1 cellular context compared by ENCODE assay signal in the genomic region with DNA sequence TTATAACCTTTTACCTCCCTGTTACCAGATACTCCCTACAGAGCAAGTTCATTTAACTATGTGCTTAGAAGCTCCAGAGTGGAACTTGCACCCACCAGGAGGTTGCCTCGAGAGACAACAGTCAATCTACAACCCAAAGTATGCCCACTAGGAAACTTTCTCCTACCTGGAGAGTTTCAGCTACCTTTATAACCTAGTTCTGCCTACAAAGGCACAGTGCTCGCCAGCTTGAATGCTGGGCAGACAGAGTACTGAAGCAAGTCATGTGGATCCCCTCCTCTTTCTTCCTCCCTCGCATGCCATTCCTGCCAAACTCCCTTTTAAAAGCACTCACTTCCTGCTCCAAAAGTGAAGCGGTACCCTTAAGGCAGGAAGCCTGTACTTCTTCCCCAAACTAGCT.
TF ChIP-seq lines count a peak whose summit lies in the region.

No MANE protein-coding gene starts in this region.

TF ChIP-seq in H1, 55 proteins besides CTCF, POLR2A, EP300 and RAD21 (continued from another document):
- TF ChIP-seq, protein P1, sequence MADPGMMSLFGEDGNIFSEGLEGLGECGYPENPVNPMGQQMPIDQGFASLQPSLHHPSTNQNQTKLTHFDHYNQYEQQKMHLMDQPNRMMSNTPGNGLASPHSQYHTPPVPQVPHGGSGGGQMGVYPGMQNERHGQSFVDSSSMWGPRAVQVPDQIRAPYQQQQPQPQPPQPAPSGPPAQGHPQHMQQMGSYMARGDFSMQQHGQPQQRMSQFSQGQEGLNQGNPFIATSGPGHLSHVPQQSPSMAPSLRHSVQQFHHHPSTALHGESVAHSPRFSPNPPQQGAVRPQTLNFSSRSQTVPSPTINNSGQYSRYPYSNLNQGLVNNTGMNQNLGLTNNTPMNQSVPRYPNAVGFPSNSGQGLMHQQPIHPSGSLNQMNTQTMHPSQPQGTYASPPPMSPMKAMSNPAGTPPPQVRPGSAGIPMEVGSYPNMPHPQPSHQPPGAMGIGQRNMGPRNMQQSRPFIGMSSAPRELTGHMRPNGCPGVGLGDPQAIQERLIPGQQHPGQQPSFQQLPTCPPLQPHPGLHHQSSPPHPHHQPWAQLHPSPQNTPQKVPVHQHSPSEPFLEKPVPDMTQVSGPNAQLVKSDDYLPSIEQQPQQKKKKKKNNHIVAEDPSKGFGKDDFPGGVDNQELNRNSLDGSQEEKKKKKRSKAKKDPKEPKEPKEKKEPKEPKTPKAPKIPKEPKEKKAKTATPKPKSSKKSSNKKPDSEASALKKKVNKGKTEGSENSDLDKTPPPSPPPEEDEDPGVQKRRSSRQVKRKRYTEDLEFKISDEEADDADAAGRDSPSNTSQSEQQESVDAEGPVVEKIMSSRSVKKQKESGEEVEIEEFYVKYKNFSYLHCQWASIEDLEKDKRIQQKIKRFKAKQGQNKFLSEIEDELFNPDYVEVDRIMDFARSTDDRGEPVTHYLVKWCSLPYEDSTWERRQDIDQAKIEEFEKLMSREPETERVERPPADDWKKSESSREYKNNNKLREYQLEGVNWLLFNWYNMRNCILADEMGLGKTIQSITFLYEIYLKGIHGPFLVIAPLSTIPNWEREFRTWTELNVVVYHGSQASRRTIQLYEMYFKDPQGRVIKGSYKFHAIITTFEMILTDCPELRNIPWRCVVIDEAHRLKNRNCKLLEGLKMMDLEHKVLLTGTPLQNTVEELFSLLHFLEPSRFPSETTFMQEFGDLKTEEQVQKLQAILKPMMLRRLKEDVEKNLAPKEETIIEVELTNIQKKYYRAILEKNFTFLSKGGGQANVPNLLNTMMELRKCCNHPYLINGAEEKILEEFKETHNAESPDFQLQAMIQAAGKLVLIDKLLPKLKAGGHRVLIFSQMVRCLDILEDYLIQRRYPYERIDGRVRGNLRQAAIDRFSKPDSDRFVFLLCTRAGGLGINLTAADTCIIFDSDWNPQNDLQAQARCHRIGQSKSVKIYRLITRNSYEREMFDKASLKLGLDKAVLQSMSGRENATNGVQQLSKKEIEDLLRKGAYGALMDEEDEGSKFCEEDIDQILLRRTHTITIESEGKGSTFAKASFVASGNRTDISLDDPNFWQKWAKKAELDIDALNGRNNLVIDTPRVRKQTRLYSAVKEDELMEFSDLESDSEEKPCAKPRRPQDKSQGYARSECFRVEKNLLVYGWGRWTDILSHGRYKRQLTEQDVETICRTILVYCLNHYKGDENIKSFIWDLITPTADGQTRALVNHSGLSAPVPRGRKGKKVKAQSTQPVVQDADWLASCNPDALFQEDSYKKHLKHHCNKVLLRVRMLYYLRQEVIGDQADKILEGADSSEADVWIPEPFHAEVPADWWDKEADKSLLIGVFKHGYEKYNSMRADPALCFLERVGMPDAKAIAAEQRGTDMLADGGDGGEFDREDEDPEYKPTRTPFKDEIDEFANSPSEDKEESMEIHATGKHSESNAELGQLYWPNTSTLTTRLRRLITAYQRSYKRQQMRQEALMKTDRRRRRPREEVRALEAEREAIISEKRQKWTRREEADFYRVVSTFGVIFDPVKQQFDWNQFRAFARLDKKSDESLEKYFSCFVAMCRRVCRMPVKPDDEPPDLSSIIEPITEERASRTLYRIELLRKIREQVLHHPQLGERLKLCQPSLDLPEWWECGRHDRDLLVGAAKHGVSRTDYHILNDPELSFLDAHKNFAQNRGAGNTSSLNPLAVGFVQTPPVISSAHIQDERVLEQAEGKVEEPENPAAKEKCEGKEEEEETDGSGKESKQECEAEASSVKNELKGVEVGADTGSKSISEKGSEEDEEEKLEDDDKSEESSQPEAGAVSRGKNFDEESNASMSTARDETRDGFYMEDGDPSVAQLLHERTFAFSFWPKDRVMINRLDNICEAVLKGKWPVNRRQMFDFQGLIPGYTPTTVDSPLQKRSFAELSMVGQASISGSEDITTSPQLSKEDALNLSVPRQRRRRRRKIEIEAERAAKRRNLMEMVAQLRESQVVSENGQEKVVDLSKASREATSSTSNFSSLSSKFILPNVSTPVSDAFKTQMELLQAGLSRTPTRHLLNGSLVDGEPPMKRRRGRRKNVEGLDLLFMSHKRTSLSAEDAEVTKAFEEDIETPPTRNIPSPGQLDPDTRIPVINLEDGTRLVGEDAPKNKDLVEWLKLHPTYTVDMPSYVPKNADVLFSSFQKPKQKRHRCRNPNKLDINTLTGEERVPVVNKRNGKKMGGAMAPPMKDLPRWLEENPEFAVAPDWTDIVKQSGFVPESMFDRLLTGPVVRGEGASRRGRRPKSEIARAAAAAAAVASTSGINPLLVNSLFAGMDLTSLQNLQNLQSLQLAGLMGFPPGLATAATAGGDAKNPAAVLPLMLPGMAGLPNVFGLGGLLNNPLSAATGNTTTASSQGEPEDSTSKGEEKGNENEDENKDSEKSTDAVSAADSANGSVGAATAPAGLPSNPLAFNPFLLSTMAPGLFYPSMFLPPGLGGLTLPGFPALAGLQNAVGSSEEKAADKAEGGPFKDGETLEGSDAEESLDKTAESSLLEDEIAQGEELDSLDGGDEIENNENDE (IDR thresholded peaks at IDR 0.05; ENCODE audit: insufficient replicate concordance, low read length) = peak; percentile 80
- TF ChIP-seq, protein P2, sequence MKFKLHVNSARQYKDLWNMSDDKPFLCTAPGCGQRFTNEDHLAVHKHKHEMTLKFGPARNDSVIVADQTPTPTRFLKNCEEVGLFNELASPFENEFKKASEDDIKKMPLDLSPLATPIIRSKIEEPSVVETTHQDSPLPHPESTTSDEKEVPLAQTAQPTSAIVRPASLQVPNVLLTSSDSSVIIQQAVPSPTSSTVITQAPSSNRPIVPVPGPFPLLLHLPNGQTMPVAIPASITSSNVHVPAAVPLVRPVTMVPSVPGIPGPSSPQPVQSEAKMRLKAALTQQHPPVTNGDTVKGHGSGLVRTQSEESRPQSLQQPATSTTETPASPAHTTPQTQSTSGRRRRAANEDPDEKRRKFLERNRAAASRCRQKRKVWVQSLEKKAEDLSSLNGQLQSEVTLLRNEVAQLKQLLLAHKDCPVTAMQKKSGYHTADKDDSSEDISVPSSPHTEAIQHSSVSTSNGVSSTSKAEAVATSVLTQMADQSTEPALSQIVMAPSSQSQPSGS (IDR thresholded peaks at IDR 0.05; ENCODE audit: low read length) = peak; percentile 80; the same call in 1 of the 2 replicates
- TF ChIP-seq GABPA (IDR thresholded peaks at IDR 0.05; ENCODE audit: borderline replicate concordance, insufficient read depth, low read length) (no peak), YY1 (IDR thresholded peaks at IDR 0.05; ENCODE audit: low read depth, low read length) (peak; percentile 44), TBP (IDR thresholded peaks at IDR 0.05; ENCODE audit: low read depth, low read length) (no peak), POLR2AphosphoS5 (IDR thresholded peaks at IDR 0.05; ENCODE audit: low read depth, low read length) (peak; percentile 50; the same call in 1 of the 2 replicates), CBX8 (IDR thresholded peaks at IDR 0.05; ENCODE audit: borderline replicate concordance, low read depth, low read length) (no peak), KDM5A (IDR thresholded peaks at IDR 0.05; ENCODE audit: low read length) (no peak), RFX5 (IDR thresholded peaks at IDR 0.05; ENCODE audit: borderline replicate concordance, low read depth, low read length) (no peak), SP2 (IDR thresholded peaks at IDR 0.05; ENCODE audit: low read length) (no peak), JUND (IDR thresholded peaks at IDR 0.05; ENCODE audit: low read length) (no peak), SIX5 (IDR thresholded peaks at IDR 0.05; ENCODE audit: low read depth, low read length) (no peak), ASH2L (IDR thresholded peaks at IDR 0.05; ENCODE audit: low read length) (no peak), TCF12 (IDR thresholded peaks at IDR 0.05; ENCODE audit: low read depth, low read length) (0 out of 2 replicates have a peak, but pooled peaks have one; percentile 56), KDM4A (IDR thresholded peaks at IDR 0.05; ENCODE audit: low read depth, low read length, severe bottlenecking) (no peak), TEAD4 (IDR thresholded peaks at IDR 0.05; ENCODE audit: low read depth, low read length) (0 out of 2 replicates have a peak, but pooled peaks have one; percentile 55), NANOG (IDR thresholded peaks at IDR 0.05; ENCODE audit: insufficient read depth, low read depth, low read length, poor library complexity, severe bottlenecking) (no peak), SAP30 (IDR thresholded peaks at IDR 0.05; ENCODE audit: insufficient read depth, insufficient replicate concordance, low read length) (no peak)
- TF ChIP-seq, protein P3, sequence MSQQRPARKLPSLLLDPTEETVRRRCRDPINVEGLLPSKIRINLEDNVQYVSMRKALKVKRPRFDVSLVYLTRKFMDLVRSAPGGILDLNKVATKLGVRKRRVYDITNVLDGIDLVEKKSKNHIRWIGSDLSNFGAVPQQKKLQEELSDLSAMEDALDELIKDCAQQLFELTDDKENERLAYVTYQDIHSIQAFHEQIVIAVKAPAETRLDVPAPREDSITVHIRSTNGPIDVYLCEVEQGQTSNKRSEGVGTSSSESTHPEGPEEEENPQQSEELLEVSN (IDR thresholded peaks at IDR 0.05) = no peak
- TF ChIP-seq, protein P4, sequence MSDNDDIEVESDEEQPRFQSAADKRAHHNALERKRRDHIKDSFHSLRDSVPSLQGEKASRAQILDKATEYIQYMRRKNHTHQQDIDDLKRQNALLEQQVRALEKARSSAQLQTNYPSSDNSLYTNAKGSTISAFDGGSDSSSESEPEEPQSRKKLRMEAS (IDR thresholded peaks at IDR 0.05) = peak; percentile 30; the same call in 1 of the 2 replicates
TF ChIP-seq in H1: peak in this region for 9.
